Comparison of ENCODE assay signal across 8 cellular contexts in genomic region chr9:94065535-94065961, GRCh38. TPM values are rescaled to one million over a fixed set of nuclear protein-coding genes. Genes with fewer than 3 reads are reported as not detected.
DNase-seq lines count a peak whose midpoint lies in the region; ATAC-seq, FAIRE-seq and TF ChIP-seq lines count a peak whose summit lies in the region.

No MANE protein-coding gene starts in this region.

- H3K36me3 ChIP-seq in GM23248 (ENCODE audit: low read depth) (no peaks in the 10 kb centered on the region), kidney (ENCODE audit: control insufficient read depth in 1 of 2, insufficient read depth in 2 of 2, low read length in 2 of 2) (no peaks in the 10 kb centered on the region)

- H3K9ac ChIP-seq in GM23248 (no peak overlapping the region), kidney (ENCODE audit: low read length in 2 of 2) (no peak overlapping the region)

- H3K27ac ChIP-seq in GM23248: no peak overlapping the region
- H3K27ac ChIP-seq in caudate nucleus (ENCODE audit: low read depth, low read length): no peak overlapping the region
- no peak overlapping the region for H3K27ac ChIP-seq in kidney (ENCODE audit: low read depth in 2 of 2, low read length in 2 of 2)

- H3K27me3 ChIP-seq in GM23248 (replicated peaks; ENCODE audit: insufficient read depth): no peaks in the 10 kb centered on the region

- H3K79me2 ChIP-seq in GM23248 (ENCODE audit: insufficient read depth): no peaks in the 10 kb centered on the region

- H3K9me3 ChIP-seq in GM23248 (ENCODE audit: low read depth) (no peaks in the 10 kb centered on the region), kidney (ENCODE audit: control insufficient read depth in 1 of 2, low read length in 2 of 2) (peaks cover 0 to 6% of the 10 kb centered on the region in 2 donors)

- H3F3A ChIP-seq in GM23248 (ENCODE audit: insufficient read depth): peaks cover 5% of the 10 kb centered on the region; the same call in 1 of the 2 replicates

- peak; percentile 97 for TF ChIP-seq CTCF in AG10803 (conservative IDR thresholded peaks at IDR 0.05; ENCODE audit: low read length)
- TF ChIP-seq CTCF in kidney (IDR thresholded peaks at IDR 0.05; ENCODE audit: borderline replicate concordance, extremely low read depth, insufficient read depth): peak; percentile 86

- H3K4me1 ChIP-seq in GM23248 (ENCODE audit: insufficient read depth): no peaks in the 10 kb centered on the region
- no peaks in the 10 kb centered on the region for H3K4me1 ChIP-seq in kidney (ENCODE audit: control insufficient read depth in 1 of 2, insufficient read depth in 1 of 2, low read depth in 1 of 2, low read length in 2 of 2)

- in situ Hi-C loops in GM23248 (cut with MboI): loop anchor here (5.0 to 10.0 kb wide), 2 partner anchors 48 to 139 kb away; no protein-coding TSS in a partner anchor

- H2AFZ ChIP-seq in GM23248: peak overlapping the region; percentile 67

- no peak for ATAC-seq in HG03571 (IDR thresholded peaks at IDR 0.05; ENCODE audit: unreplicated experiment)

- H4K20me1 ChIP-seq in GM23248 (ENCODE audit: insufficient read depth): no peaks in the 10 kb centered on the region

- DNase-seq in AG10803 (ENCODE audit: low read depth) (peak; percentile 86), GM23248 (peak; percentile 85), NCI-H226 (peak; percentile 57), caudate nucleus (lab: John Stamatoyannopoulos, UW) (peak in 46 of 61 donors; percentile 0 to 83 (median 50)), kidney (no peak)
- peak; percentile 48 to 63 (median 54) for DNase-seq in activated CD4-positive, CD25-positive, alpha-beta regulatory T cell (lab: John Stamatoyannopoulos, UW)
- DNase-seq in stimulated activated CD4-positive, alpha-beta T cell treated with anti-CD3 and anti-CD28 coated beads, Interleukin-1b, Interleukin-23, amount 100 ng/mL, for 4 hours (ENCODE audit: low read depth in 2 of 2): peak; percentile 56 to 69

- H3K4me3 ChIP-seq in AG10803 (ENCODE audit: low read length): no peak overlapping the region
- no peak overlapping the region for H3K4me3 ChIP-seq in GM23248
- no peak overlapping the region for H3K4me3 ChIP-seq in kidney (ENCODE audit: low read length in 2 of 2)

- peak; percentile 83 for FAIRE-seq in kidney (lab: Jason Lieb, UNC)

- no peaks in the 10 kb centered on the region for H3K9me2 ChIP-seq in GM23248 (ENCODE audit: insufficient read depth)

- no peak overlapping the region for H3K4me2 ChIP-seq in GM23248 (ENCODE audit: unreplicated experiment)

- WGBS in GM23248 (ENCODE audit: low coverage in 1 of 2, low lambda C conversion rate in 2 of 2, missing lambda C conversion rate in 2 of 2), 2 experiments: 19 to 20% methylated on average over 2 of the region's 2 CpGs

- intact Hi-C loops in kidney (cut with DNase I): loop anchor here (5.0 kb wide), 1 partner anchor 147 kb away; no protein-coding TSS in a partner anchor

RNA-seq across cellular contexts. Expression of gene PTPDC1, which starts 18.7 kb away (rescaled TPM):
- total RNA-seq in GM23248 (2014; rRNA removed; shearing (Covaris generic)): 6.1 and 11.4 TPM in 2 replicates
- polyA plus RNA-seq in GM23248 (2016; fragmentation: Nextera tagmentation; extraction: Ambion mirVana) (4.4 and 4.5 TPM in 2 replicates), kidney (ENCODE audit: insufficient read depth, low read depth, low replicate concordance) (2.8 TPM)
- 8.7 TPM for total RNA-seq in kidney
